Comparison of ENCODE assay signal across 1 cellular context in the genomic region with DNA sequence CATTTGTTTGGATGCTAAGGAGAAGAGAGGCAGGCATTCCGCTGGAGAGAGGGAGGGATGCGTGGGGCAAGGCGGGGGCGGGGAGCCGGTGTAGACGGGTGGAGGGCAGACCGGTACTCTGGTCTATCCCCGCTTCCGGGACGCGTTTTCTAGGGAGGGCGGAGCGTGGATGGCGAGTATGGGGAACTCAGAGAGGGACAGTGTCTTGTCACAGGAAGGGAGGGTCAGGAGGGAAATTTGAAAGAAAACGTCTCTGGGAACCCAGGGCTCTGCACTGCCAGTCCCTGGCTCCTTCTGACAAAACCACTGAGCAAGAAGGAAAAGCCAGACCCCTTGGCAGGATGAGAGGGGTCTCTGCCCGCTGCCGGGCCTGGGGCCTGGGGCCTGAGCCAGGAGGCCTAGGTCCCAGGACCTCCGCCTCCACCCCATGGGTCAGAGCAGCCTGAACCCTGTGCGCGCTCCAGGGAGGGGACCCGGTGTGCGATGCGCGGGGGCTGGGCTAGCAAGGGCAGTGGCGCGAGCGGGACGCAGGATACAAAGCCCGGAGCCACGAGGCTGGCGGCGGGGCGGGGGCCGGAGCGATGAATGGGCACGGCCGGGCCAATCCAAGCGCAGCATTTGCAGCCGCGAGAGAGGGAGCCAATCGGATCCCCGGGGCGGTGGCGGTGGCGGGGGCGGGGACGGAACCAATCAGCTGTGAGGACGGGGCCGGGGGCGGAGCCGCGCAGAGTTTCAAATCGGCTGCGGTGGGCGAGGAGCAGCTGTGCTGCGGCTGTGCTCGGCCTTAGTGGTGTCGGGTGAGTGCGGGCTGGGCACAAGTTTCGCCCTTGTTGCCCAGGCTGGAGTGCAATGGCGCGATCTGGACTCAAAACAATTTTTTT.
TF ChIP-seq lines count a peak whose summit lies in the region.

A gene with protein sequence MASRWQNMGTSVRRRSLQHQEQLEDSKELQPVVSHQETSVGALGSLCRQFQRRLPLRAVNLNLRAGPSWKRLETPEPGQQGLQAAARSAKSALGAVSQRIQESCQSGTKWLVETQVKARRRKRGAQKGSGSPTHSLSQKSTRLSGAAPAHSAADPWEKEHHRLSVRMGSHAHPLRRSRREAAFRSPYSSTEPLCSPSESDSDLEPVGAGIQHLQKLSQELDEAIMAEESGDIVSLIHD (plus strand): TSS at position 764 of the 881 bp plus-strand sequence. CDS start 656 bp downstream, outside the sequence.

TF ChIP-seq in SK-N-SH treated with all-trans-retinoic acid at 6 μM for 48 hours, 23 proteins besides CTCF, POLR2A, EP300 and RAD21 (continued from another document):
- TF ChIP-seq, protein P1, sequence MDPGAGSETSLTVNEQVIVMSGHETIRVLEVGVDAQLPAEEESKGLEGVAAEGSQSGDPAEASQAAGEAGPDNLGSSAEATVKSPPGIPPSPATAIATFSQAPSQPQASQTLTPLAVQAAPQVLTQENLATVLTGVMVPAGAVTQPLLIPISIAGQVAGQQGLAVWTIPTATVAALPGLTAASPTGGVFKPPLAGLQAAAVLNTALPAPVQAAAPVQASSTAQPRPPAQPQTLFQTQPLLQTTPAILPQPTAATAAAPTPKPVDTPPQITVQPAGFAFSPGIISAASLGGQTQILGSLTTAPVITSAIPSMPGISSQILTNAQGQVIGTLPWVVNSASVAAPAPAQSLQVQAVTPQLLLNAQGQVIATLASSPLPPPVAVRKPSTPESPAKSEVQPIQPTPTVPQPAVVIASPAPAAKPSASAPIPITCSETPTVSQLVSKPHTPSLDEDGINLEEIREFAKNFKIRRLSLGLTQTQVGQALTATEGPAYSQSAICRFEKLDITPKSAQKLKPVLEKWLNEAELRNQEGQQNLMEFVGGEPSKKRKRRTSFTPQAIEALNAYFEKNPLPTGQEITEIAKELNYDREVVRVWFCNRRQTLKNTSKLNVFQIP (CRISPR knock-in tag; IDR thresholded peaks at IDR 0.05; ENCODE audit: borderline replicate concordance, low read depth), result no peak
- TF ChIP-seq ZNF8 (CRISPR knock-in tag; IDR thresholded peaks at IDR 0.05) (no peak), OSR1 (CRISPR knock-in tag; IDR thresholded peaks at IDR 0.05) (no peak), BACH2 (CRISPR knock-in tag; IDR thresholded peaks at IDR 0.05; ENCODE audit: borderline replicate concordance) (no peak), GLIS3 (CRISPR knock-in tag; IDR thresholded peaks at IDR 0.05) (no peak), CSDC2 (CRISPR knock-in tag; IDR thresholded peaks at IDR 0.05) (no peak), ZNF565 (CRISPR knock-in tag; conservative IDR thresholded peaks at IDR 0.05; ENCODE audit: low read depth) (no peak), PPARA (CRISPR knock-in tag; IDR thresholded peaks at IDR 0.05; ENCODE audit: borderline replicate concordance) (no peak), ZNF70 (CRISPR knock-in tag; IDR thresholded peaks at IDR 0.05) (no peak), ESRRG (CRISPR knock-in tag; IDR thresholded peaks at IDR 0.05) (no peak)
- TF ChIP-seq, protein P2, sequence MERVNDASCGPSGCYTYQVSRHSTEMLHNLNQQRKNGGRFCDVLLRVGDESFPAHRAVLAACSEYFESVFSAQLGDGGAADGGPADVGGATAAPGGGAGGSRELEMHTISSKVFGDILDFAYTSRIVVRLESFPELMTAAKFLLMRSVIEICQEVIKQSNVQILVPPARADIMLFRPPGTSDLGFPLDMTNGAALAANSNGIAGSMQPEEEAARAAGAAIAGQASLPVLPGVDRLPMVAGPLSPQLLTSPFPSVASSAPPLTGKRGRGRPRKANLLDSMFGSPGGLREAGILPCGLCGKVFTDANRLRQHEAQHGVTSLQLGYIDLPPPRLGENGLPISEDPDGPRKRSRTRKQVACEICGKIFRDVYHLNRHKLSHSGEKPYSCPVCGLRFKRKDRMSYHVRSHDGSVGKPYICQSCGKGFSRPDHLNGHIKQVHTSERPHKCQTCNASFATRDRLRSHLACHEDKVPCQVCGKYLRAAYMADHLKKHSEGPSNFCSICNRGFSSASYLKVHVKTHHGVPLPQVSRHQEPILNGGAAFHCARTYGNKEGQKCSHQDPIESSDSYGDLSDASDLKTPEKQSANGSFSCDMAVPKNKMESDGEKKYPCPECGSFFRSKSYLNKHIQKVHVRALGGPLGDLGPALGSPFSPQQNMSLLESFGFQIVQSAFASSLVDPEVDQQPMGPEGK (CRISPR knock-in tag; IDR thresholded peaks at IDR 0.05; ENCODE audit: borderline replicate concordance), result no peak
- TF ChIP-seq, protein P3, sequence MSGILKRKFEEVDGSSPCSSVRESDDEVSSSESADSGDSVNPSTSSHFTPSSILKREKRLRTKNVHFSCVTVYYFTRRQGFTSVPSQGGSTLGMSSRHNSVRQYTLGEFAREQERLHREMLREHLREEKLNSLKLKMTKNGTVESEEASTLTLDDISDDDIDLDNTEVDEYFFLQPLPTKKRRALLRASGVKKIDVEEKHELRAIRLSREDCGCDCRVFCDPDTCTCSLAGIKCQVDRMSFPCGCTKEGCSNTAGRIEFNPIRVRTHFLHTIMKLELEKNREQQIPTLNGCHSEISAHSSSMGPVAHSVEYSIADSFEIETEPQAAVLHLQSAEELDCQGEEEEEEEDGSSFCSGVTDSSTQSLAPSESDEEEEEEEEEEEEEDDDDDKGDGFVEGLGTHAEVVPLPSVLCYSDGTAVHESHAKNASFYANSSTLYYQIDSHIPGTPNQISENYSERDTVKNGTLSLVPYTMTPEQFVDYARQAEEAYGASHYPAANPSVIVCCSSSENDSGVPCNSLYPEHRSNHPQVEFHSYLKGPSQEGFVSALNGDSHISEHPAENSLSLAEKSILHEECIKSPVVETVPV (CRISPR knock-in tag; IDR thresholded peaks at IDR 0.05), result no peak
- TF ChIP-seq, protein P4, sequence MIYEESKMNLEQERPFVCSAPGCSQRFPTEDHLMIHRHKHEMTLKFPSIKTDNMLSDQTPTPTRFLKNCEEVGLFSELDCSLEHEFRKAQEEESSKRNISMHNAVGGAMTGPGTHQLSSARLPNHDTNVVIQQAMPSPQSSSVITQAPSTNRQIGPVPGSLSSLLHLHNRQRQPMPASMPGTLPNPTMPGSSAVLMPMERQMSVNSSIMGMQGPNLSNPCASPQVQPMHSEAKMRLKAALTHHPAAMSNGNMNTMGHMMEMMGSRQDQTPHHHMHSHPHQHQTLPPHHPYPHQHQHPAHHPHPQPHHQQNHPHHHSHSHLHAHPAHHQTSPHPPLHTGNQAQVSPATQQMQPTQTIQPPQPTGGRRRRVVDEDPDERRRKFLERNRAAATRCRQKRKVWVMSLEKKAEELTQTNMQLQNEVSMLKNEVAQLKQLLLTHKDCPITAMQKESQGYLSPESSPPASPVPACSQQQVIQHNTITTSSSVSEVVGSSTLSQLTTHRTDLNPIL (CRISPR knock-in tag; IDR thresholded peaks at IDR 0.05; ENCODE audit: low read depth), result no peak
